ENCODE assay signal across 27 cellular contexts in genomic region chr2:43246641-43247040, GRCh38.
"Had no signal": no experiment of that assay in that cellular context is flagged by ENCODE, and none has a peak within 500 bp of the region (broad histone marks: within the 10 kb centered on the region; RNA-seq: fewer than 3 reads in every experiment).

No MANE protein-coding gene starts in this region.

- DNase-seq: activated CD4-positive, alpha-beta T cell treated with anti-CD3 and anti-CD28 coated beads for 1 hour; activated CD4-positive, alpha-beta T cell treated with anti-CD3 and anti-CD28 coated beads, Interleukin-2, amount 10 ng/mL, durations not matched to agents 24 days and 14 days; activated CD4-positive, alpha-beta T cell treated with anti-CD3 and anti-CD28 coated beads, Interleukin-2, amount 50 U/mL, for 48 hours; activated CD8-positive, alpha-beta memory T cell treated with anti-CD3 and anti-CD28 coated beads, Interleukin-2, amount 10 ng/mL, durations not matched to agents 7 days and 5 days; activated gamma-delta T cell; activated naive CD4-positive, alpha-beta T cell treated with anti-CD3 and anti-CD28 coated beads for 36 hours; activated T-cell treated with anti-CD3 and anti-CD28 coated beads, Interleukin-2, amount 50 U/mL, for 4 hours; amygdala; Kasumi-1; KBM-7; NCI-H1048; NCI-H1417; NCI-H2029; NCI-H345; NCI-H510A; NCI-H69; NK-92 treated with Interleukin-12 subunit alpha and Interleukin-12 subunit beta, amount 100 ng/mL, for 24 hours; OCI-M1; SHP77; SW 1271 had no signal

- H3K27ac Mint-ChIP-seq: activated CD4-positive, alpha-beta T cell treated with anti-CD3 and anti-CD28 coated beads, Interleukin-2, amount 10 ng/mL, durations not matched to agents 24 days and 14 days; activated CD8-positive, alpha-beta memory T cell treated with anti-CD3 and anti-CD28 coated beads, Interleukin-2, amount 10 ng/mL, durations not matched to agents 7 days and 5 days; activated naive CD4-positive, alpha-beta T cell treated with anti-CD3 and anti-CD28 coated beads for 36 hours; activated naive CD8-positive, alpha-beta T cell; activated T-helper 17 cell treated with anti-CD3 and anti-CD28 coated beads, Interleukin-2, amount 50 U/mL, for 72 hours; brain; T-helper 2 cell treated with Interferon-gamma antibody and Interleukin-4, amounts not matched to agents 5 μg/mL and 100 μg/mL, for 36 hours had no signal

- H3K4me3 Mint-ChIP-seq: activated CD4-positive, alpha-beta T cell treated with anti-CD3 and anti-CD28 coated beads, Interleukin-2, amount 10 ng/mL, durations not matched to agents 24 days and 14 days; activated CD8-positive, alpha-beta memory T cell treated with anti-CD3 and anti-CD28 coated beads, Interleukin-2, amount 10 ng/mL, durations not matched to agents 7 days and 5 days; activated naive CD4-positive, alpha-beta T cell treated with anti-CD3 and anti-CD28 coated beads for 36 hours; activated naive CD8-positive, alpha-beta T cell; activated T-cell treated with anti-CD3 and anti-CD28 coated beads, Interleukin-2, amount 50 U/mL, for 4 hours; activated T-helper 17 cell treated with anti-CD3 and anti-CD28 coated beads, Interleukin-2, amount 50 U/mL, for 72 hours; brain; central memory CD8-positive, alpha-beta T cell; T-helper 2 cell treated with Interferon-gamma antibody and Interleukin-4, amounts not matched to agents 5 μg/mL and 100 μg/mL, for 36 hours had no signal

- H3K9me3 Mint-ChIP-seq: activated CD4-positive, alpha-beta T cell treated with anti-CD3 and anti-CD28 coated beads, Interleukin-2, amount 10 ng/mL, durations not matched to agents 24 days and 14 days; activated naive CD4-positive, alpha-beta T cell treated with anti-CD3 and anti-CD28 coated beads for 36 hours; activated T-cell treated with anti-CD3 and anti-CD28 coated beads, Interleukin-2, amount 50 U/mL, for 4 hours; activated T-helper 17 cell treated with anti-CD3 and anti-CD28 coated beads, Interleukin-2, amount 50 U/mL, for 72 hours; brain; central memory CD8-positive, alpha-beta T cell; T-helper 2 cell treated with Interferon-gamma antibody and Interleukin-4, amounts not matched to agents 5 μg/mL and 100 μg/mL, for 36 hours had no signal

- H3K4me1 Mint-ChIP-seq: activated CD4-positive, alpha-beta T cell treated with anti-CD3 and anti-CD28 coated beads, Interleukin-2, amount 10 ng/mL, durations not matched to agents 24 days and 14 days; activated CD8-positive, alpha-beta memory T cell treated with anti-CD3 and anti-CD28 coated beads, Interleukin-2, amount 10 ng/mL, durations not matched to agents 7 days and 5 days; activated T-helper 17 cell treated with anti-CD3 and anti-CD28 coated beads, Interleukin-2, amount 50 U/mL, for 72 hours; brain had no signal

- H3K27ac ChIP-seq: RWPE1, SJSA1 had no signal

- H3K27me3 Mint-ChIP-seq: activated CD4-positive, alpha-beta T cell treated with anti-CD3 and anti-CD28 coated beads, Interleukin-2, amount 10 ng/mL, durations not matched to agents 24 days and 14 days; activated CD8-positive, alpha-beta memory T cell treated with anti-CD3 and anti-CD28 coated beads, Interleukin-2, amount 10 ng/mL, durations not matched to agents 7 days and 5 days; activated naive CD8-positive, alpha-beta T cell; activated T-helper 17 cell treated with anti-CD3 and anti-CD28 coated beads, Interleukin-2, amount 50 U/mL, for 72 hours; brain; central memory CD8-positive, alpha-beta T cell had no signal

- H3K36me3 Mint-ChIP-seq: activated CD8-positive, alpha-beta memory T cell treated with anti-CD3 and anti-CD28 coated beads, Interleukin-2, amount 10 ng/mL, durations not matched to agents 7 days and 5 days had no signal

- H3K27me3 ChIP-seq: SJSA1 had no signal

- H3K4me3 ChIP-seq: SJSA1 had no signal

- H3K9me3 ChIP-seq: SJSA1 had no signal
